In genomic region chr14:30756594-30756993, GRCh38 we compare ENCODE assay signal across 19 cellular contexts.
"Had no signal": no experiment of that assay in that cellular context is flagged by ENCODE, and none has a peak within 500 bp of the region (broad histone marks: within the 10 kb centered on the region; RNA-seq: fewer than 3 reads in every experiment).

No MANE protein-coding gene starts in this region.

- ATAC-seq: activated CD8-positive, alpha-beta T cell treated with anti-CD3 and anti-CD28 coated beads, Interleukin-2, amount 10 ng/mL, durations not matched to agents 7 days and 5 days; WTC11 had no signal

- DNase-seq: activated CD4-positive, alpha-beta T cell treated with anti-CD3 and anti-CD28 coated beads for 48 hours; activated CD8-positive, alpha-beta memory T cell treated with anti-CD3 and anti-CD28 coated beads, Interleukin-2, amount 50 U/mL, for 4 hours; activated CD8-positive, alpha-beta T cell treated with anti-CD3 and anti-CD28 coated beads, Interleukin-2, amount 10 ng/mL, durations not matched to agents 7 days and 5 days; activated gamma-delta T cell; activated T-cell treated with anti-CD3 and anti-CD28 coated beads, Interleukin-2, amount 50 U/mL, for 48 hours; left ventricle myocardium inferior; mesenchymal stem cell; nucleus accumbens; stimulated activated CD4-positive, alpha-beta T cell treated with anti-CD3 and anti-CD28 coated beads, Interleukin-15, amount 100 ng/mL, for 24 hours; stimulated activated CD4-positive, alpha-beta T cell treated with anti-CD3 and anti-CD28 coated beads, Interleukin-4, amount 100 ng/mL, for 24 hours; stimulated activated naive CD4-positive, alpha-beta T cell; uterus had no signal

- H3K9me3 ChIP-seq: uterus had no signal

- H3K4me1 ChIP-seq: left ventricle myocardium inferior, right atrium auricular region, tibial nerve, uterus had no signal

- H3K27ac ChIP-seq: cardiac muscle cell, left ventricle myocardium inferior, right atrium auricular region, skin epidermis, tibial nerve, uterus had no signal

- H3K4me3 ChIP-seq: cardiac muscle cell, left ventricle myocardium inferior, right atrium auricular region, skin epidermis, tibial nerve, uterus had no signal

- FAIRE-seq: colon, keratinocyte had no signal

- H3K27me3 ChIP-seq: cardiac muscle cell, right atrium auricular region, tibial nerve, uterus had no signal

- H3K36me3 ChIP-seq: cardiac muscle cell, left ventricle myocardium inferior, right atrium auricular region, tibial nerve, uterus had no signal
